ENCODE assay signal across 8 cellular contexts in the genomic region with DNA sequence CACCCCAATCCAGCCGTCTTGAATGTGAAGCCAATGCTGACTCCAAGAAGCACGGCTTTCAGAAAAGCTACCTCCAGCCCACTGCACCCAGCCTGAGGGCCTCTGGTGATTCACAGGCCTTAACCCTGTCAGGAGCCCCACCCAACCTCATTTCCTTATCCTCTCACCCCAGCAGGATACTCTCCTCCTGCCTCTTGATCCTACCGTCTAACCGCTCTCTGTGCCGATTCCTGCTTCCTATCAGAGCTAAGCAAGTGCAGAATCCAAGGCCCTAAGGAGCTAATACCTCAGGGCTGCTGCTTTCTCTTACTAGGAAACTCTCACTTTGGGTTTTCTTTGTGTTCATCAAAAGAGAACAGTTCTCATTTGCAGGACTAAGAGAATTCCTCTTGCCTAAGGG. TPM values are rescaled to one million over a fixed set of nuclear protein-coding genes. Genes with fewer than 3 reads are reported as not detected.
DNase-seq lines count a peak whose midpoint lies in the region; ATAC-seq and TF ChIP-seq lines count a peak whose summit lies in the region.

No MANE protein-coding gene starts in this region.

- no peak for ATAC-seq in GM19023 (IDR thresholded peaks at IDR 0.05; ENCODE audit: unreplicated experiment)
- ATAC-seq in HG02678 (IDR thresholded peaks at IDR 0.05; ENCODE audit: unreplicated experiment): no peak
- ATAC-seq in GM18868 (IDR thresholded peaks at IDR 0.05; ENCODE audit: unreplicated experiment): no peak

- DNase-seq in HT1080 (ENCODE audit: low read depth) (peak; percentile 95), fibroblast of pulmonary artery (ENCODE audit: low read depth) (peak; percentile 60), prostate gland (ENCODE audit: low spot score) (no peak)
- peak; percentile 28 for DNase-seq in activated CD4-positive, alpha-beta T cell treated with anti-CD3 and anti-CD28 coated beads, Interleukin-2, amount 50 U/mL, for 1 hour

- no peak overlapping the region for H3K9ac ChIP-seq in skeletal muscle tissue (ENCODE audit: low read depth in 1 of 3, low read length in 3 of 3)

- intact Hi-C loops in prostate gland (cut with DNase I): no loop called here

- H3K27me3 ChIP-seq in skeletal muscle tissue (ENCODE audit: control insufficient read depth in 3 of 3, insufficient read depth in 3 of 3, low read length in 3 of 3): no peaks in the 10 kb centered on the region
- no peaks in the 10 kb centered on the region for H3K27me3 ChIP-seq in prostate gland (replicated peaks; ENCODE audit: insufficient read depth)

- H3K36me3 ChIP-seq in skeletal muscle tissue (ENCODE audit: control insufficient read depth in 3 of 3, insufficient read depth in 3 of 3, low read length in 3 of 3) (no peaks in the 10 kb centered on the region), prostate gland (no peaks in the 10 kb centered on the region)

- 62% methylated on average over 5 of the region's 5 CpGs for WGBS in prostate gland

- TF ChIP-seq CTCF in fibroblast of pulmonary artery (IDR thresholded peaks at IDR 0.05; ENCODE audit: low read length, missing control alignments) (no peak), prostate gland (IDR thresholded peaks at IDR 0.05) (no peak)

- peak overlapping the region; percentile 18 for H3K27ac ChIP-seq in skeletal muscle tissue (ENCODE audit: low read depth, low read length)
- no peak overlapping the region for H3K27ac ChIP-seq in prostate gland

- peaks cover 3 to 12% (median 7%) of the 10 kb centered on the region in 3 donors for H3K4me1 ChIP-seq in skeletal muscle tissue (ENCODE audit: control insufficient read depth in 3 of 3, insufficient read depth in 3 of 3, low read length in 3 of 3)
- no peaks in the 10 kb centered on the region for H3K4me1 ChIP-seq in prostate gland (replicated peaks)

- H3K4me3 ChIP-seq in fibroblast of pulmonary artery (replicated peaks; ENCODE audit: low read depth, low read length) (no peak overlapping the region), skeletal muscle tissue (ENCODE audit: low read length in 3 of 3) (no peak overlapping the region), prostate gland (no peak overlapping the region)

- TF ChIP-seq POLR2A in prostate gland (IDR thresholded peaks at IDR 0.05): no peak

- H3K9me3 ChIP-seq in skeletal muscle tissue (ENCODE audit: control insufficient read depth in 3 of 3, low read length in 3 of 3) (no peaks in the 10 kb centered on the region), prostate gland (no peaks in the 10 kb centered on the region)

RNA-seq across cellular contexts. Expression of gene TRERF1, which starts 47.2 kb away (rescaled TPM):
- 7.0 and 11.4 TPM in 2 replicates for total RNA-seq in HT1080 (2014; rRNA removed; shearing (Covaris generic))
- polyA plus RNA-seq in HT1080 (2015; cell fraction: cytosol; rRNA removed): 9.0 and 11.7 TPM in 2 replicates
- 17.1 and 17.9 TPM in 2 replicates for polyA plus RNA-seq in HT1080 (2015; cell fraction: nucleus; rRNA removed)
- total RNA-seq in skeletal muscle tissue (3.7 TPM), prostate gland (10 to 100 TPM in 1 of 2 donors, 1 to 10 TPM in 1; 9.5 to 34.8 TPM)
